13 cellular contexts compared by ENCODE assay signal in genomic region chr4:8377103-8378075, GRCh38.
DNase-seq lines count a peak whose midpoint lies in the region; ATAC-seq and TF ChIP-seq lines count a peak whose summit lies in the region.
"Had no signal": no experiment of that assay in that cellular context is flagged by ENCODE, and none has a peak within 500 bp of the region (broad histone marks: within the 10 kb centered on the region; RNA-seq: fewer than 3 reads in every experiment).

No MANE protein-coding gene starts in this region.

- H3K4me3 ChIP-seq in BLaER1 treated with 17β-estradiol and CSF1 and Interleukin-3, amounts not matched to agents 10 nM and 100 nM: no peak overlapping the region
- H3K4me3 ChIP-seq in neural progenitor cell: no peak overlapping the region

- peaks cover 0 to 19% (median 0%) of the 10 kb centered on the region in 11 experiments; a peak in 5 of 22 replicates for H3K27me3 ChIP-seq in BLaER1 treated with 17β-estradiol and CSF1 and Interleukin-3, amounts not matched to agents 10 nM and 100 nM
- no peaks in the 10 kb centered on the region for H3K27me3 ChIP-seq in neural progenitor cell
- H3K27me3 ChIP-seq: BE2C had no signal

- peak overlapping the region in 8 of 11 experiments; percentile 26 to 99 (median 56); a peak in 13 of 22 replicates for H3K4me2 ChIP-seq in BLaER1 treated with 17β-estradiol and CSF1 and Interleukin-3, amounts not matched to agents 10 nM and 100 nM
- no peak overlapping the region for H3K4me2 ChIP-seq in neural progenitor cell

- peaks cover 0 to 28% (median 0%) of the 10 kb centered on the region in 11 experiments; a peak in 3 of 22 replicates for H4K20me1 ChIP-seq in BLaER1 treated with 17β-estradiol and CSF1 and Interleukin-3, amounts not matched to agents 10 nM and 100 nM
- no peaks in the 10 kb centered on the region for H4K20me1 ChIP-seq in neural progenitor cell (ENCODE audit: low read depth)

- H2AFZ ChIP-seq in neural progenitor cell (replicated peaks): no peak overlapping the region

- TF ChIP-seq CTCF in brain (conservative IDR thresholded peaks at IDR 0.05) (no peak), neural progenitor cell (IDR thresholded peaks at IDR 0.05) (no peak), endothelial cell (IDR thresholded peaks at IDR 0.05; ENCODE audit: unreplicated experiment) (no peak)

- H3K9ac ChIP-seq in BLaER1 treated with 17β-estradiol and CSF1 and Interleukin-3, amounts not matched to agents 10 nM and 100 nM: peak overlapping the region in 3 of 11 experiments; percentile 3 to 37 (median 19); a peak in 2 of 22 replicates
- no peak overlapping the region for H3K9ac ChIP-seq in neural progenitor cell

- H3K4me3 Mint-ChIP-seq in brain: no peak overlapping the region
- no peak overlapping the region for H3K4me3 Mint-ChIP-seq in neural progenitor cell
- no peak overlapping the region for H3K4me3 Mint-ChIP-seq in endothelial cell (ENCODE audit: unreplicated experiment)

- peak; percentile 7 for DNase-seq in 8988T
- no peak for DNase-seq in neural progenitor cell (ENCODE audit: low spot score)
- no peak for DNase-seq in stimulated activated CD4-positive, alpha-beta T cell treated with anti-CD3 and anti-CD28 coated beads, Interleukin-2, amount 100 ng/mL, for 48 hours
- DNase-seq in endothelial cell (ENCODE audit: low spot score): no peak
- DNase-seq: BE2C, DMS 273 treated with DMSO at 0.1 percent for 48 hours, NCI-H1436 treated with DMSO at 0.1 percent for 48 hours, NCI-H510A treated with DMSO at 0.1 percent for 48 hours, SIG-M5 had no signal

- H3K9me3 Mint-ChIP-seq in brain (no peaks in the 10 kb centered on the region), neural progenitor cell (no peaks in the 10 kb centered on the region), endothelial cell (ENCODE audit: unreplicated experiment) (no peaks in the 10 kb centered on the region)

- H3K27me3 Mint-ChIP-seq in brain: no peaks in the 10 kb centered on the region
- H3K27me3 Mint-ChIP-seq in neural progenitor cell (ENCODE audit: insufficient read depth, low read depth): no peaks in the 10 kb centered on the region
- H3K27me3 Mint-ChIP-seq in endothelial cell (ENCODE audit: unreplicated experiment): peaks cover 3% of the 10 kb centered on the region

- no peak overlapping the region for H3K27ac ChIP-seq in BLaER1 treated with 17β-estradiol and CSF1 and Interleukin-3, amounts not matched to agents 10 nM and 100 nM
- no peak overlapping the region for H3K27ac ChIP-seq in neural progenitor cell

- peaks cover 0 to 36% (median 9%) of the 10 kb centered on the region in 11 experiments; a peak in 11 of 22 replicates for H3K36me3 ChIP-seq in BLaER1 treated with 17β-estradiol and CSF1 and Interleukin-3, amounts not matched to agents 10 nM and 100 nM
- no peaks in the 10 kb centered on the region for H3K36me3 ChIP-seq in neural progenitor cell
- H3K36me3 ChIP-seq: BE2C had no signal

- no peaks in the 10 kb centered on the region for H3F3A ChIP-seq in neural progenitor cell (ENCODE audit: low read depth)

- H3K79me2 ChIP-seq in neural progenitor cell (ENCODE audit: low read depth): no peaks in the 10 kb centered on the region

- H3K9me3 ChIP-seq in BLaER1 treated with 17β-estradiol and CSF1 and Interleukin-3, amounts not matched to agents 10 nM and 100 nM (replicated peaks in 1 of 11): no peaks in the 10 kb centered on the region
- no peaks in the 10 kb centered on the region for H3K9me3 ChIP-seq in neural progenitor cell (ENCODE audit: low read depth)
- H3K9me3 ChIP-seq: BE2C had no signal

- peaks cover 22 to 100% (median 91%) of the 10 kb centered on the region in 10 experiments for H3K4me1 ChIP-seq in BLaER1 treated with 17β-estradiol and CSF1 and Interleukin-3, amounts not matched to agents 10 nM and 100 nM
- H3K4me1 ChIP-seq in neural progenitor cell: no peaks in the 10 kb centered on the region
- H3K4me1 ChIP-seq: BE2C had no signal

- ATAC-seq in GM18517 (IDR thresholded peaks at IDR 0.05; ENCODE audit: unreplicated experiment): no peak
- ATAC-seq: HCT116 had no signal

- H3K27ac Mint-ChIP-seq in brain (peak overlapping the region in 3 of 5 experiments; percentile 29 to 64 (median 43)), neural progenitor cell (peak overlapping the region; percentile 65), endothelial cell (ENCODE audit: unreplicated experiment) (no peak overlapping the region)

- H3K36me3 Mint-ChIP-seq in brain: peaks cover 17% of the 10 kb centered on the region
- peaks cover 4% of the 10 kb centered on the region for H3K36me3 Mint-ChIP-seq in neural progenitor cell
- H3K36me3 Mint-ChIP-seq in endothelial cell (ENCODE audit: low read depth, unreplicated experiment): peaks cover 4% of the 10 kb centered on the region

- H3K4me1 Mint-ChIP-seq in brain (no peaks in the 10 kb centered on the region), neural progenitor cell (peaks cover 16% of the 10 kb centered on the region), endothelial cell (ENCODE audit: unreplicated experiment) (no peaks in the 10 kb centered on the region)
